ENCODE assay signal across 19 cellular contexts in genomic region chr1:197170538-197170937, GRCh38.
"Had no signal": no experiment of that assay in that cellular context is flagged by ENCODE, and none has a peak within 500 bp of the region (broad histone marks: within the 10 kb centered on the region; RNA-seq: fewer than 3 reads in every experiment).

No MANE protein-coding gene starts in this region.

- ATAC-seq: natural killer cell treated with Interleukin-12 subunit alpha and Interleukin-12 subunit beta and Interleukin-15 and Interleukin-18, amount 100 ng/mL, for 72 hours; stimulated activated naive CD8-positive, alpha-beta T cell treated with anti-CD3 and anti-CD28 coated beads, Interleukin-15, Interleukin-2, amounts not matched to agents 100 U/mL and 50 U/mL, for 24 hours; upper lobe of right lung; WTC11 had no signal

- H3K27ac Mint-ChIP-seq: activated naive CD4-positive, alpha-beta T cell treated with anti-CD3 and anti-CD28 coated beads, Interleukin-2, amount 50 U/mL, for 24 hours; brain; natural killer cell treated with Interleukin-12 subunit alpha and Interleukin-12 subunit beta and Interleukin-15 and Interleukin-18, amount 100 ng/mL, for 72 hours; WTC11 had no signal

- H3K4me3 Mint-ChIP-seq: activated naive CD4-positive, alpha-beta T cell treated with anti-CD3 and anti-CD28 coated beads, Interleukin-2, amount 50 U/mL, for 24 hours; brain; natural killer cell treated with Interleukin-12 subunit alpha and Interleukin-12 subunit beta and Interleukin-15 and Interleukin-18, amount 100 ng/mL, for 72 hours; WTC11 had no signal

- H3K9me3 ChIP-seq: neutrophil, ovary, prostate gland, spleen, upper lobe of right lung had no signal

- H3K27me3 ChIP-seq: neutrophil, ovary, spleen, upper lobe of right lung had no signal

- H3K4me3 ChIP-seq: ovary, prostate gland, spleen, upper lobe of right lung had no signal

- DNase-seq: activated gamma-delta T cell treated with Interleukin-2 at 50 U/mL for 16 hours; activated T-cell treated with anti-CD3 and anti-CD28 coated beads, Interleukin-2, amount 50 U/mL, for 1 hour; anterior cingulate cortex; dermis blood vessel endothelial cell; effector memory CD4-positive, alpha-beta T cell; foreskin melanocyte; kidney; ovary; spleen; stimulated activated CD4-positive, alpha-beta T cell treated with anti-CD3 and anti-CD28 coated beads, Interleukin-4, amount 100 ng/mL, for 1 hour; stimulated activated naive CD8-positive, alpha-beta T cell treated with anti-CD3 and anti-CD28 coated beads, Interleukin-15, Interleukin-2, amounts not matched to agents 100 U/mL and 50 U/mL, for 24 hours; T-helper 9 cell; upper lobe of right lung had no signal

- H3K36me3 ChIP-seq: ovary, prostate gland had no signal

- H3K27me3 Mint-ChIP-seq: activated naive CD4-positive, alpha-beta T cell treated with anti-CD3 and anti-CD28 coated beads, Interleukin-2, amount 50 U/mL, for 24 hours; brain; natural killer cell treated with Interleukin-12 subunit alpha and Interleukin-12 subunit beta and Interleukin-15 and Interleukin-18, amount 100 ng/mL, for 72 hours had no signal

- H3K27ac ChIP-seq: neutrophil, ovary, prostate gland, spleen, upper lobe of right lung had no signal

- H3K4me1 ChIP-seq: prostate gland, spleen had no signal

- FAIRE-seq: kidney had no signal

- H3K36me3 Mint-ChIP-seq: natural killer cell treated with Interleukin-12 subunit alpha and Interleukin-12 subunit beta and Interleukin-15 and Interleukin-18, amount 100 ng/mL, for 72 hours had no signal

- H3K4me1 Mint-ChIP-seq: activated naive CD4-positive, alpha-beta T cell treated with anti-CD3 and anti-CD28 coated beads, Interleukin-2, amount 50 U/mL, for 24 hours; brain; WTC11 had no signal

- H3K9me3 Mint-ChIP-seq: activated naive CD4-positive, alpha-beta T cell treated with anti-CD3 and anti-CD28 coated beads, Interleukin-2, amount 50 U/mL, for 24 hours; brain; natural killer cell treated with Interleukin-12 subunit alpha and Interleukin-12 subunit beta and Interleukin-15 and Interleukin-18, amount 100 ng/mL, for 72 hours; WTC11 had no signal
